In genomic region chrX:121853762-121854613, GRCh38 we compare ENCODE assay signal across 32 cellular contexts.
"Had no signal": no experiment of that assay in that cellular context is flagged by ENCODE, and none has a peak within 500 bp of the region (broad histone marks: within the 10 kb centered on the region; RNA-seq: fewer than 3 reads in every experiment).

No MANE protein-coding gene starts in this region.

- H2AFZ ChIP-seq: PC-9 had no signal

- H3K36me3 ChIP-seq: SJCRH30 had no signal

- H3K4me2 ChIP-seq: KMS-11, PC-9 had no signal

- H3K9ac ChIP-seq: KMS-11 had no signal

- H3K4me3 ChIP-seq: PC-9, SJCRH30, SK-N-MC had no signal

- H3K9me3 ChIP-seq: SJCRH30 had no signal

- DNase-seq: Karpas-422, KBM-7, MM.1S, MV-4-11, NCI-H1092, NCI-H1105, NCI-H1417 treated with DMSO at 0.1 percent for 48 hours, NCI-H1436 treated with DMSO at 0.1 percent for 48 hours, NCI-H1694 treated with DMSO at 0.1 percent for 48 hours, NCI-H187 treated with DMSO at 0.1 percent for 48 hours, NCI-H2029, NCI-H2081, NCI-H2171 treated with DMSO at 0.1 percent for 48 hours, NCI-H2227 treated with DMSO at 0.1 percent for 48 hours, NCI-H345, NCI-H446, NCI-H510A treated with DMSO at 0.1 percent for 48 hours, NCI-H524 treated with DMSO at 0.1 percent for 48 hours, NCI-H526 treated with DMSO at 0.1 percent for 48 hours, NCI-H774, OCI-M1, PC-9, SHP77, SIG-M5, SJCRH30, SW 1271 had no signal

- ATAC-seq: Panc1, Right ventricle myocardium inferior, SK-N-SH treated with all-trans-retinoic acid at 6 μM for 48 hours had no signal

- H3K27me3 ChIP-seq: SJCRH30 had no signal

- H3K4me1 ChIP-seq: SJCRH30 had no signal

- H3K27ac ChIP-seq: KMS-11, PC-9, RWPE1, SJCRH30, SK-N-MC had no signal
